17 cellular contexts compared by ENCODE assay signal in genomic region chr21:16708431-16708830, GRCh38.
DNase-seq lines count a peak whose midpoint lies in the region; ATAC-seq and TF ChIP-seq lines count a peak whose summit lies in the region.
"Had no signal": no experiment of that assay in that cellular context is flagged by ENCODE, and none has a peak within 500 bp of the region (broad histone marks: within the 10 kb centered on the region; RNA-seq: fewer than 3 reads in every experiment).

No MANE protein-coding gene starts in this region.

- no peaks in the 10 kb centered on the region for H3K36me3 ChIP-seq in suprapubic skin
- H3K36me3 ChIP-seq in CD8-positive, alpha-beta memory T cell (ENCODE audit: insufficient read depth, low read length): no peaks in the 10 kb centered on the region
- H3K36me3 ChIP-seq: tibial nerve had no signal

- no peaks in the 10 kb centered on the region for H3K27me3 ChIP-seq in suprapubic skin
- no peaks in the 10 kb centered on the region for H3K27me3 ChIP-seq in CD8-positive, alpha-beta memory T cell (ENCODE audit: insufficient read depth, low read length, poor library complexity, severe bottlenecking)
- H3K27me3 ChIP-seq: tibial nerve had no signal

- TF ChIP-seq EP300 in suprapubic skin (IDR thresholded peaks at IDR 0.05): no peak

- no peak overlapping the region for H3K27ac Mint-ChIP-seq in immature natural killer cell
- peak overlapping the region in 1 of 8 donors; percentile 17 for H3K27ac Mint-ChIP-seq in CD8-positive, alpha-beta memory T cell
- H3K27ac Mint-ChIP-seq: activated naive CD8-positive, alpha-beta T cell treated with anti-CD3 and anti-CD28 coated beads for 36 hours; IgD-negative memory B cell had no signal

- no peaks in the 10 kb centered on the region for H3K27me3 Mint-ChIP-seq in immature natural killer cell (ENCODE audit: low read depth in 3 of 3)
- no peaks in the 10 kb centered on the region for H3K27me3 Mint-ChIP-seq in CD8-positive, alpha-beta memory T cell
- H3K27me3 Mint-ChIP-seq: activated naive CD8-positive, alpha-beta T cell treated with anti-CD3 and anti-CD28 coated beads for 36 hours; IgD-negative memory B cell had no signal

- H3K4me3 ChIP-seq in cardiac fibroblast (replicated peaks in 1 of 2; ENCODE audit: low read depth in 2 of 2, low read length in 2 of 2): no peak overlapping the region
- no peak overlapping the region for H3K4me3 ChIP-seq in suprapubic skin
- H3K4me3 ChIP-seq in CD8-positive, alpha-beta memory T cell (ENCODE audit: low read length): no peak overlapping the region
- H3K4me3 ChIP-seq: tibial nerve had no signal

- POLR2A ChIA-PET in CD8-positive, alpha-beta memory T cell (lab: Charles Lee): no interaction called here

- TF ChIP-seq CTCF in cardiac fibroblast (IDR thresholded peaks at IDR 0.05; ENCODE audit: low read depth, low read length): no peak
- no peak for TF ChIP-seq CTCF in suprapubic skin (IDR thresholded peaks at IDR 0.05)

- WGBS in suprapubic skin: 28% methylated on average over 1 of the region's 1 CpG

- H3K4me1 ChIP-seq in suprapubic skin: peaks cover 4% of the 10 kb centered on the region
- H3K4me1 ChIP-seq in CD8-positive, alpha-beta memory T cell (ENCODE audit: insufficient read depth, low read length): no peaks in the 10 kb centered on the region

- ATAC-seq in left ventricle myocardium superior: peak; percentile 87
- ATAC-seq: SK-N-SH treated with all-trans-retinoic acid at 6 μM for 48 hours had no signal

- no peak for TF ChIP-seq POLR2A in suprapubic skin (IDR thresholded peaks at IDR 0.05)

- H3K4me1 Mint-ChIP-seq in immature natural killer cell: no peaks in the 10 kb centered on the region
- H3K4me1 Mint-ChIP-seq in CD8-positive, alpha-beta memory T cell: no peaks in the 10 kb centered on the region
- H3K4me1 Mint-ChIP-seq: activated naive CD8-positive, alpha-beta T cell treated with anti-CD3 and anti-CD28 coated beads for 36 hours; IgD-negative memory B cell had no signal

- H3K27ac ChIP-seq in suprapubic skin: peak overlapping the region; percentile 34
- H3K27ac ChIP-seq in CD8-positive, alpha-beta memory T cell (ENCODE audit: low read depth, low read length): no peak overlapping the region

- peak; percentile 19 for DNase-seq in HS-27A (ENCODE audit: low read depth)
- DNase-seq in cardiac fibroblast (ENCODE audit: low read depth in 2 of 2): peak; percentile 33 to 38
- DNase-seq in left ventricle myocardium superior: peak; percentile 31
- DNase-seq in suprapubic skin (ENCODE audit: low spot score in 2 of 2): no peak
- DNase-seq in NCI-H2196 (lab: John Stamatoyannopoulos, UW; ENCODE audit: unreplicated experiment): no peak
- DNase-seq in NCI-H2171 treated with DMSO at 0.1 percent for 48 hours (lab: John Stamatoyannopoulos, UW): no peak
- no peak for DNase-seq in immature natural killer cell
- DNase-seq in CD8-positive, alpha-beta memory T cell: no peak
- DNase-seq: activated naive CD8-positive, alpha-beta T cell treated with anti-CD3 and anti-CD28 coated beads for 36 hours; activated T-cell treated with anti-CD3 and anti-CD28 coated beads, Interleukin-2, amount 50 U/mL, for 1 hour; C1 segment of cervical spinal cord; cerebellar nuclear complex; NCI-H2107; NCI-H774 had no signal

- peaks cover 0 to 6% (median 0%) of the 10 kb centered on the region in 3 donors for H3K36me3 Mint-ChIP-seq in immature natural killer cell
- H3K36me3 Mint-ChIP-seq in CD8-positive, alpha-beta memory T cell: no peaks in the 10 kb centered on the region
- H3K36me3 Mint-ChIP-seq: activated naive CD8-positive, alpha-beta T cell treated with anti-CD3 and anti-CD28 coated beads for 36 hours; IgD-negative memory B cell had no signal

- CTCF ChIA-PET in CD8-positive, alpha-beta memory T cell (lab: Charles Lee): no interaction called here

- intact Hi-C loops in left ventricle myocardium superior (cut with micrococcal nuclease): no loop called here

- no peaks in the 10 kb centered on the region for H3K9me3 ChIP-seq in suprapubic skin
- H3K9me3 ChIP-seq in CD8-positive, alpha-beta memory T cell (ENCODE audit: low read length): no peaks in the 10 kb centered on the region
- H3K9me3 ChIP-seq: tibial nerve had no signal

- peaks cover 12 to 45% (median 24%) of the 10 kb centered on the region in 6 donors for H3K9me3 Mint-ChIP-seq in immature natural killer cell
- H3K9me3 Mint-ChIP-seq in CD8-positive, alpha-beta memory T cell: peaks cover 2 to 15% (median 8%) of the 10 kb centered on the region in 5 donors

- no peak overlapping the region for H3K4me3 Mint-ChIP-seq in immature natural killer cell
- H3K4me3 Mint-ChIP-seq in CD8-positive, alpha-beta memory T cell: no peak overlapping the region
- H3K4me3 Mint-ChIP-seq: activated naive CD8-positive, alpha-beta T cell treated with anti-CD3 and anti-CD28 coated beads for 36 hours had no signal

Comparison
In these comparisons a context has a peak if more than half of its experiments do, and no peak if none do; other contexts are left out.
1. DNase-seq: peak in HS-27A (single experiment), cardiac fibroblast (2 of 2) and left ventricle myocardium superior (single experiment); none in suprapubic skin (0 of 2), NCI-H2196 (single experiment), NCI-H2171 treated with DMSO at 0.1 percent for 48 hours (single experiment), immature natural killer cell (0 of 3) and CD8-positive, alpha-beta memory T cell (0 of 5).